Comparison of ENCODE assay signal across 26 cellular contexts in genomic region chr5:180287868-180288267, GRCh38.
"Had no signal": no experiment of that assay in that cellular context is flagged by ENCODE, and none has a peak within 500 bp of the region (broad histone marks: within the 10 kb centered on the region; RNA-seq: fewer than 3 reads in every experiment).

No MANE protein-coding gene starts in this region.

- H3K9me3 ChIP-seq: ascending aorta, breast epithelium, colonic mucosa, esophagus muscularis mucosa, left lung, ovary, prostate gland, right atrium auricular region, thyroid gland had no signal

- H3K4me3 ChIP-seq: ascending aorta, breast epithelium, colonic mucosa, dorsolateral prefrontal cortex, esophagus muscularis mucosa, hepatocyte, left lung, ovary, prostate gland, right atrium auricular region, thyroid gland had no signal

- H3K27ac ChIP-seq: ascending aorta, breast epithelium, colonic mucosa, dorsolateral prefrontal cortex, esophagus muscularis mucosa, hepatocyte, left lung, ovary, prostate gland, right atrium auricular region, thyroid gland, WERI-Rb-1 had no signal

- H3K36me3 ChIP-seq: breast epithelium, colonic mucosa, ovary, prostate gland, right atrium auricular region, thyroid gland, WERI-Rb-1 had no signal

- H3K27ac Mint-ChIP-seq: activated naive CD4-positive, alpha-beta T cell treated with anti-CD3 and anti-CD28 coated beads, Interleukin-2, amount 50 U/mL, for 72 hours; effector memory CD8-positive, alpha-beta T cell; mesothelial cell of epicardium; stimulated activated naive CD8-positive, alpha-beta T cell treated with anti-CD3 and anti-CD28 coated beads, Interleukin-15, Interleukin-2, amounts not matched to agents 100 ng/mL and 50 ng/mL, for 24 hours; T-helper 2 cell treated with Interferon-gamma antibody and Interleukin-4, amounts not matched to agents 5 μg/mL and 100 μg/mL, for 36 hours had no signal

- DNase-seq: activated CD4-positive, alpha-beta T cell treated with anti-CD3 and anti-CD28 coated beads for 1 hour; activated CD4-positive, alpha-beta T cell treated with anti-CD3 and anti-CD28 coated beads, Interleukin-2, amount 50 U/mL, for 1 hour; activated gamma-delta T cell treated with Interleukin-2 at 50 U/mL for 16 hours; activated T-cell treated with anti-CD3 and anti-CD28 coated beads, Interleukin-2, amount 50 U/mL, for 1 hour; colonic mucosa; dorsolateral prefrontal cortex; effector memory CD8-positive, alpha-beta T cell; glutamatergic neuron; immature natural killer cell; kidney glomerular epithelial cell; left lung; naive thymus-derived CD8-positive, alpha-beta T cell; ovary; substantia nigra; thyroid gland; WERI-Rb-1 had no signal

- H3K27me3 ChIP-seq: ascending aorta, breast epithelium, colonic mucosa, dorsolateral prefrontal cortex, esophagus muscularis mucosa, hepatocyte, left lung, ovary, right atrium auricular region, thyroid gland had no signal

- H3K4me3 Mint-ChIP-seq: effector memory CD8-positive, alpha-beta T cell; mesothelial cell of epicardium; stimulated activated naive CD8-positive, alpha-beta T cell treated with anti-CD3 and anti-CD28 coated beads, Interleukin-15, Interleukin-2, amounts not matched to agents 100 ng/mL and 50 ng/mL, for 24 hours; T-helper 2 cell treated with Interferon-gamma antibody and Interleukin-4, amounts not matched to agents 5 μg/mL and 100 μg/mL, for 36 hours had no signal

- H3K9me3 Mint-ChIP-seq: activated naive CD4-positive, alpha-beta T cell treated with anti-CD3 and anti-CD28 coated beads, Interleukin-2, amount 50 U/mL, for 72 hours; effector memory CD8-positive, alpha-beta T cell; immature natural killer cell; mesothelial cell of epicardium; naive thymus-derived CD8-positive, alpha-beta T cell; stimulated activated naive CD8-positive, alpha-beta T cell treated with anti-CD3 and anti-CD28 coated beads, Interleukin-15, Interleukin-2, amounts not matched to agents 100 ng/mL and 50 ng/mL, for 24 hours had no signal

- H3K27me3 Mint-ChIP-seq: effector memory CD8-positive, alpha-beta T cell; stimulated activated naive CD8-positive, alpha-beta T cell treated with anti-CD3 and anti-CD28 coated beads, Interleukin-15, Interleukin-2, amounts not matched to agents 100 ng/mL and 50 ng/mL, for 24 hours had no signal

- ATAC-seq: activated naive CD4-positive, alpha-beta T cell treated with anti-CD3 and anti-CD28 coated beads, Interleukin-2, amount 50 U/mL, for 72 hours; effector memory CD8-positive, alpha-beta T cell; naive thymus-derived CD8-positive, alpha-beta T cell had no signal

- H3K4me2 ChIP-seq: hepatocyte had no signal
